8 cellular contexts compared by ENCODE assay signal in genomic region chr10:75400769-75401568, GRCh38. TPM values are rescaled to one million over a fixed set of nuclear protein-coding genes. Genes with fewer than 3 reads are reported as not detected.
DNase-seq lines count a peak whose midpoint lies in the region; ATAC-seq, FAIRE-seq and TF ChIP-seq lines count a peak whose summit lies in the region.

No MANE protein-coding gene starts in this region.

- peak overlapping the region; percentile 55 for H3K4me3 ChIP-seq in CD8-positive, alpha-beta T cell (ENCODE audit: low read depth, low read length)

- no peak overlapping the region for H3K27ac ChIP-seq in CD8-positive, alpha-beta T cell (ENCODE audit: low read depth, low read length)
- peak overlapping the region; percentile 48 for H3K27ac ChIP-seq in foreskin keratinocyte

- ATAC-seq in CD8-positive, alpha-beta T cell = peak; percentile 29
- ATAC-seq in GM19043 (IDR thresholded peaks at IDR 0.05; ENCODE audit: low read depth, unreplicated experiment) (peak; percentile 11), foreskin keratinocyte (peak; percentile 35)

- TF ChIP-seq CTCF in CD8-positive, alpha-beta T cell (IDR thresholded peaks at IDR 0.05) = no peak
- no peak for TF ChIP-seq CTCF in foreskin keratinocyte (conservative IDR thresholded peaks at IDR 0.05)

- H3K4me1 ChIP-seq in CD8-positive, alpha-beta T cell (ENCODE audit: insufficient read depth, low read length) = peaks cover 21% of the 10 kb centered on the region
- no peaks in the 10 kb centered on the region for H3K4me1 ChIP-seq in foreskin keratinocyte

- peaks cover 23% of the 10 kb centered on the region for H3K4me1 Mint-ChIP-seq in CD8-positive, alpha-beta T cell (ENCODE audit: low read depth)
- peaks cover 29% of the 10 kb centered on the region for H3K4me1 Mint-ChIP-seq in activated CD4-positive, alpha-beta memory T cell treated with anti-CD3 and anti-CD28 coated beads, Interleukin-2, amount 10 ng/mL, durations not matched to agents 7 days and 5 days

- H3K4me3 Mint-ChIP-seq in CD8-positive, alpha-beta T cell = peak overlapping the region; percentile 77
- peak overlapping the region; percentile 69 for H3K4me3 Mint-ChIP-seq in activated CD4-positive, alpha-beta memory T cell treated with anti-CD3 and anti-CD28 coated beads, Interleukin-2, amount 10 ng/mL, durations not matched to agents 7 days and 5 days

- no peak for DNase-seq in CD8-positive, alpha-beta T cell
- no peak for DNase-seq in HTR-8/SVneo (ENCODE audit: insufficient read length, low spot score)
- no peak for DNase-seq in activated CD4-positive, alpha-beta memory T cell treated with anti-CD3 and anti-CD28 coated beads, Interleukin-2, amount 10 ng/mL, durations not matched to agents 7 days and 5 days
- peak; percentile 5 to 27 for DNase-seq in foreskin keratinocyte
- DNase-seq in occipital lobe (lab: John Stamatoyannopoulos, UW) = peak; percentile 58
- DNase-seq in NCI-H2029 (lab: John Stamatoyannopoulos, UW) = no peak
- DNase-seq in islet precursor cell = no peak

- FAIRE-seq in HTR-8/SVneo (lab: Jason Lieb, UNC) = peak; percentile 16

- H3K27ac Mint-ChIP-seq in CD8-positive, alpha-beta T cell = no peak overlapping the region
- no peak overlapping the region for H3K27ac Mint-ChIP-seq in activated CD4-positive, alpha-beta memory T cell treated with anti-CD3 and anti-CD28 coated beads, Interleukin-2, amount 10 ng/mL, durations not matched to agents 7 days and 5 days

- CTCF ChIA-PET in CD8-positive, alpha-beta T cell (lab: Charles Lee) = no interaction called here
- CTCF ChIA-PET in activated CD4-positive, alpha-beta memory T cell treated with anti-CD3 and anti-CD28 coated beads, Interleukin-2, amount 10 ng/mL, durations not matched to agents 7 days and 5 days (lab: Charles Lee) = interaction anchor here (0.6 to 1.0 kb wide), 2 partner anchors 902 to 1434 kb away, joined by 3 to 4 read pairs; no protein-coding TSS in a partner anchor

- POLR2A ChIA-PET in CD8-positive, alpha-beta T cell (lab: Charles Lee) = no interaction called here
- POLR2A ChIA-PET in activated CD4-positive, alpha-beta memory T cell treated with anti-CD3 and anti-CD28 coated beads, Interleukin-2, amount 10 ng/mL, durations not matched to agents 7 days and 5 days (lab: Charles Lee) = no interaction called here

- H3K36me3 ChIP-seq in CD8-positive, alpha-beta T cell (ENCODE audit: insufficient read depth, low read length) = no peaks in the 10 kb centered on the region

- H3K27me3 ChIP-seq in CD8-positive, alpha-beta T cell (ENCODE audit: insufficient read depth, low read length) = peaks cover 13% of the 10 kb centered on the region
- H3K27me3 ChIP-seq in foreskin keratinocyte = no peaks in the 10 kb centered on the region

- no peaks in the 10 kb centered on the region for H3K36me3 Mint-ChIP-seq in CD8-positive, alpha-beta T cell
- H3K36me3 Mint-ChIP-seq in activated CD4-positive, alpha-beta memory T cell treated with anti-CD3 and anti-CD28 coated beads, Interleukin-2, amount 10 ng/mL, durations not matched to agents 7 days and 5 days (ENCODE audit: low read depth) = peaks cover 3% of the 10 kb centered on the region

- no peaks in the 10 kb centered on the region for H3K9me3 ChIP-seq in CD8-positive, alpha-beta T cell (ENCODE audit: low read length)

- H3K27me3 Mint-ChIP-seq in CD8-positive, alpha-beta T cell (ENCODE audit: low read depth) = peaks cover 46% of the 10 kb centered on the region
- peaks cover 61% of the 10 kb centered on the region for H3K27me3 Mint-ChIP-seq in activated CD4-positive, alpha-beta memory T cell treated with anti-CD3 and anti-CD28 coated beads, Interleukin-2, amount 10 ng/mL, durations not matched to agents 7 days and 5 days

- no peaks in the 10 kb centered on the region for H3K9me3 Mint-ChIP-seq in CD8-positive, alpha-beta T cell
- no peaks in the 10 kb centered on the region for H3K9me3 Mint-ChIP-seq in activated CD4-positive, alpha-beta memory T cell treated with anti-CD3 and anti-CD28 coated beads, Interleukin-2, amount 10 ng/mL, durations not matched to agents 7 days and 5 days

- intact Hi-C loops in CD8-positive, alpha-beta T cell (cut with DNase I, micrococcal nuclease) = loop anchor here in 1 of 2 experiments (2.0 to 5.0 kb wide), 2 partner anchors 636 to 1712 kb away; no protein-coding TSS in a partner anchor

RNA-seq across cellular contexts. Expression of gene ZNF503, which starts 0.6 kb away (rescaled TPM):
- total RNA-seq in CD8-positive, alpha-beta T cell = not detected
- total RNA-seq in activated CD4-positive, alpha-beta memory T cell treated with anti-CD3 and anti-CD28 coated beads, Interleukin-2, amount 10 ng/mL, durations not matched to agents 7 days and 5 days = under 1 TPM; 0.23 to 0.35 TPM
- total RNA-seq in foreskin keratinocyte (5.1 and 5.7 TPM in 2 replicates), occipital lobe (1.1 TPM)
- polyA plus RNA-seq in foreskin keratinocyte = 4.6 and 4.7 TPM in 2 replicates

RNA-seq across cellular contexts. Expression of gene LRMDA, which starts 30.5 kb away (rescaled TPM):
- not detected for total RNA-seq in CD8-positive, alpha-beta T cell
- not detected for total RNA-seq in activated CD4-positive, alpha-beta memory T cell treated with anti-CD3 and anti-CD28 coated beads, Interleukin-2, amount 10 ng/mL, durations not matched to agents 7 days and 5 days
- total RNA-seq in foreskin keratinocyte (not detected in 2 replicates), occipital lobe (0.62 TPM)
- 0.10 TPM in 1 of 2 replicates, not detected in the other for polyA plus RNA-seq in foreskin keratinocyte

Comparison
In these comparisons a context has a peak if more than half of its experiments do, and no peak if none do; other contexts are left out.
1. DNase-seq: peak in foreskin keratinocyte (2 of 2) and occipital lobe (single experiment); none in CD8-positive, alpha-beta T cell (0 of 7), HTR-8/SVneo (single experiment), activated CD4-positive, alpha-beta memory T cell treated with anti-CD3 and anti-CD28 coated beads, Interleukin-2, amount 10 ng/mL, durations not matched to agents 7 days and 5 days (single experiment), NCI-H2029 (single experiment) and islet precursor cell (single experiment).
2. Peak in every context shown above with its lines, with median percentiles within 50 percentile points of each other: ATAC-seq.